Comparison of ENCODE assay signal across 25 cellular contexts in the genomic region with DNA sequence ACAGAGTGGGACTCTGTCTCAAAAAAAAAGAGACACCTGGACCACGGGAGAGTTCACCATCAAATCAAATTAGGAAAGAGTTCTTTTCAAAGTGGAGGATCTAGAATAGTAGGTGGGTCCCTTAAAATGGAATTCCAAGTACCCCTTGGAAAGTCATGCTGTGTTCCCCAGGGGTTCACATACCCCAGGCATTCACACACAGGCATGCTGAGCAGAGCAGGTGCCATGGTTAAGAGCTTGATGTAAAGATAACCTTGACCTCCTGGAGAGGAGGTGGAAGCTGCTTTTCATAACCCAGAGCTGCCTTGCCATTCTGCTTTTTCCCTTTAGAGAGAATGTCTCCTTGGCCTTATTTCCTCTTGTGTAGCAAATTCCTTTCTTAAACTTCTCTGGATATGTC. TPM values are rescaled to one million over a fixed set of nuclear protein-coding genes. Genes with fewer than 3 reads are reported as not detected.
"Had no signal": no experiment of that assay in that cellular context is flagged by ENCODE, and none has a peak within 500 bp of the region (broad histone marks: within the 10 kb centered on the region; RNA-seq: fewer than 3 reads in every experiment).

No MANE protein-coding gene starts in this region.

- H3K4me3 Mint-ChIP-seq: IgD-negative memory B cell had no signal

- ATAC-seq: K562, SK-N-SH treated with all-trans-retinoic acid at 6 μM for 48 hours had no signal

- H3K27me3 Mint-ChIP-seq: IgD-negative memory B cell had no signal

- FAIRE-seq: K562, RCC 7860 had no signal

- H3K27ac ChIP-seq: KMS-11 had no signal

- DNase-seq: Kasumi-1, MM.1S, NCI-H1092 treated with DMSO at 0.1 percent for 48 hours, NCI-H1436, NCI-H1694 treated with DMSO at 0.1 percent for 48 hours, NCI-H1930, NCI-H2081, NCI-H2171, NCI-H446, NCI-H510A, NCI-H524 treated with DMSO at 0.1 percent for 48 hours, NCI-H69, NCI-H774, Right ventricle myocardium superior, RPMI8226, SIG-M5, T-helper 1 cell had no signal

- H3K4me2 ChIP-seq: KMS-11 had no signal

- H3K27ac Mint-ChIP-seq: IgD-negative memory B cell had no signal

- H3K9me3 Mint-ChIP-seq: IgD-negative memory B cell had no signal

- H3K9ac ChIP-seq: KMS-11 had no signal

- H3K4me3 ChIP-seq: K562 had no signal

- H3K36me3 Mint-ChIP-seq: IgD-negative memory B cell had no signal

RNA-seq across cellular contexts. Expression of a gene that starts 44.3 kb away (rescaled TPM):
- total RNA-seq: HT1080, K562, M059J, Right ventricle myocardium superior, SK-MEL-5 had no signal
- polyA plus RNA-seq: IgD-negative memory B cell, K562 had no signal
